ENCODE assay signal across 9 cellular contexts in the genomic region with DNA sequence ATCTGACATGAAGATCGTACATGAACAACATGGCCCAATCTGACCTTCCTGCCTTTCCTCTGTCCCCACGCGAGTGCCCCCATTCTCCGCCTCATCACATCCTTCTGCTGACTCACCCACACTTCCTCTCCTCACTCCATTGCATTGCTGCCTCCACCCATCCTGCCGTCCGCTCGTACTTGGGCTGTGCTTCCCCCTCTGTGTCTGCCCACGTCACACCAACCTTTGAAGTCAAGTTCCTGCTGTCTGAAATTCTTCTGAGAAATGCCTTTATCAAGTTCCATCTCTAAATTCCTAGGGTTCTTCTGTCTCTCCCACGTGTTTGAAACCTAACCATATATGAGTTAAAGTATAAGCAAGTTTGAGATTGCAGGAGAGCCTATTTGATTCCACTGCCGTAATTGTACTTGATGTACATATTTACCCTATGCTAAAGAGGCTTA. TPM values are rescaled to one million over a fixed set of nuclear protein-coding genes. Genes with fewer than 3 reads are reported as not detected.
DNase-seq lines count a peak whose midpoint lies in the region; ATAC-seq, FAIRE-seq and TF ChIP-seq lines count a peak whose summit lies in the region.
"Had no signal": no experiment of that assay in that cellular context is flagged by ENCODE, and none has a peak within 500 bp of the region (broad histone marks: within the 10 kb centered on the region; RNA-seq: fewer than 3 reads in every experiment).

No MANE protein-coding gene starts in this region.

- H3K36me3 Mint-ChIP-seq in astrocyte (ENCODE audit: low read depth, unreplicated experiment): no peaks in the 10 kb centered on the region

- H3K79me2 ChIP-seq in astrocyte (ENCODE audit: insufficient read depth, low read length): no peaks in the 10 kb centered on the region

- no peaks in the 10 kb centered on the region for H3K4me1 ChIP-seq in astrocyte (ENCODE audit: insufficient read depth, low read length)

- FAIRE-seq in astrocyte (lab: Jason Lieb, UNC): peak; percentile 37

- peak overlapping the region; percentile 88 for H3K27ac Mint-ChIP-seq in astrocyte (ENCODE audit: unreplicated experiment)

- TF ChIP-seq POLR2A in lower leg skin (IDR thresholded peaks at IDR 0.05): no peak

- intact Hi-C loops in lower leg skin (cut with DNase I; ENCODE audit: low total_unique reads): no loop called here

- H3K36me3 ChIP-seq in astrocyte (ENCODE audit: insufficient read depth, low read length): no peaks in the 10 kb centered on the region

- no peak overlapping the region for H3K4me3 ChIP-seq in astrocyte (ENCODE audit: insufficient read depth, low read depth, low read length)
- no peak overlapping the region for H3K4me3 ChIP-seq in lower leg skin (ENCODE audit: low read depth, poor library complexity, severe bottlenecking)

- H3K4me3 Mint-ChIP-seq in astrocyte (ENCODE audit: unreplicated experiment): no peak overlapping the region

- peak; percentile 6 for DNase-seq in DMS53 (lab: John Stamatoyannopoulos, UW)
- DNase-seq in DMS53 treated with DMSO at 0.1 percent for 48 hours (lab: John Stamatoyannopoulos, UW; ENCODE audit: unreplicated experiment): no peak
- DNase-seq in T-helper 22 cell (ENCODE audit: low read depth): peak; percentile 90
- peak; percentile 94 for DNase-seq in astrocyte (ENCODE audit: low read depth)
- DNase-seq in lower leg skin (ENCODE audit: low spot score in 2 of 2): peak; percentile 76 to 92
- DNase-seq in stimulated activated CD8-positive, alpha-beta memory T cell treated with anti-CD3 and anti-CD28 coated beads, Interleukin-2, amount 100 ng/mL, for 1 hour (ENCODE audit: low read depth in 2 of 2): peak; percentile 57 to 73
- DNase-seq in NCI-H2107 (lab: John Stamatoyannopoulos, UW): no peak

- peak overlapping the region; percentile 54 for H2AFZ ChIP-seq in astrocyte (ENCODE audit: low read depth, low read length)

- peak; percentile 94 for ATAC-seq in HG03442 (IDR thresholded peaks at IDR 0.05; ENCODE audit: unreplicated experiment)

- no peaks in the 10 kb centered on the region for H3K9me3 ChIP-seq in astrocyte (ENCODE audit: insufficient read depth, low read depth, low read length)

- H3K9ac ChIP-seq in astrocyte (ENCODE audit: low read length): peak overlapping the region; percentile 33

- H3K4me2 ChIP-seq in astrocyte (ENCODE audit: low read length): peak overlapping the region; percentile 27

- no peaks in the 10 kb centered on the region for H3K9me3 Mint-ChIP-seq in astrocyte (ENCODE audit: unreplicated experiment)

- WGBS in lower leg skin, 2 donors: 23 to 31% methylated on average over 10 of the region's 10 CpGs

- no peaks in the 10 kb centered on the region for H3K27me3 ChIP-seq in astrocyte (ENCODE audit: insufficient read depth, low read length)

- peak overlapping the region; percentile 57 for H3K27ac ChIP-seq in astrocyte (ENCODE audit: low read depth, low read length)
- H3K27ac ChIP-seq: 22Rv1 had no signal

- no peaks in the 10 kb centered on the region for H4K20me1 ChIP-seq in astrocyte (ENCODE audit: insufficient read depth, low read length)

- no peak for TF ChIP-seq CTCF in astrocyte (IDR thresholded peaks at IDR 0.05; ENCODE audit: insufficient read depth, low read depth, low read length)
- no peak for TF ChIP-seq CTCF in lower leg skin (IDR thresholded peaks at IDR 0.05)

- no peaks in the 10 kb centered on the region for H3K27me3 Mint-ChIP-seq in astrocyte (ENCODE audit: low read depth, unreplicated experiment)

- peaks cover 16% of the 10 kb centered on the region for H3K4me1 Mint-ChIP-seq in astrocyte (ENCODE audit: low read depth, unreplicated experiment)

RNA-seq across cellular contexts. Expression of a gene that starts 18.0 kb away (rescaled TPM):
- total RNA-seq in astrocyte: 68.5 and 84.9 TPM in 2 replicates
- 1 to 10 TPM in 3 of 4 donors, under 1 TPM in 1; 0.34 to 3.2 (median 2.9) TPM for total RNA-seq in lower leg skin

Comparison
In these comparisons a context has a peak if more than half of its experiments do, and no peak if none do; other contexts are left out.
1. DNase-seq: peak in DMS53 (single experiment), T-helper 22 cell (single experiment), astrocyte (single experiment), lower leg skin (2 of 2) and stimulated activated CD8-positive, alpha-beta memory T cell treated with anti-CD3 and anti-CD28 coated beads, Interleukin-2, amount 100 ng/mL, for 1 hour (2 of 2); none in DMS53 treated with DMSO at 0.1 percent for 48 hours (single experiment) and NCI-H2107 (single experiment).
2. RNA of a gene that starts 18.0 kb away (total RNA-seq): 68.5 to 84.9 TPM in astrocyte; 0.34 to 3.2 TPM in lower leg skin; every median in the first group is over 10 times any median in the second.